In the genomic region with DNA sequence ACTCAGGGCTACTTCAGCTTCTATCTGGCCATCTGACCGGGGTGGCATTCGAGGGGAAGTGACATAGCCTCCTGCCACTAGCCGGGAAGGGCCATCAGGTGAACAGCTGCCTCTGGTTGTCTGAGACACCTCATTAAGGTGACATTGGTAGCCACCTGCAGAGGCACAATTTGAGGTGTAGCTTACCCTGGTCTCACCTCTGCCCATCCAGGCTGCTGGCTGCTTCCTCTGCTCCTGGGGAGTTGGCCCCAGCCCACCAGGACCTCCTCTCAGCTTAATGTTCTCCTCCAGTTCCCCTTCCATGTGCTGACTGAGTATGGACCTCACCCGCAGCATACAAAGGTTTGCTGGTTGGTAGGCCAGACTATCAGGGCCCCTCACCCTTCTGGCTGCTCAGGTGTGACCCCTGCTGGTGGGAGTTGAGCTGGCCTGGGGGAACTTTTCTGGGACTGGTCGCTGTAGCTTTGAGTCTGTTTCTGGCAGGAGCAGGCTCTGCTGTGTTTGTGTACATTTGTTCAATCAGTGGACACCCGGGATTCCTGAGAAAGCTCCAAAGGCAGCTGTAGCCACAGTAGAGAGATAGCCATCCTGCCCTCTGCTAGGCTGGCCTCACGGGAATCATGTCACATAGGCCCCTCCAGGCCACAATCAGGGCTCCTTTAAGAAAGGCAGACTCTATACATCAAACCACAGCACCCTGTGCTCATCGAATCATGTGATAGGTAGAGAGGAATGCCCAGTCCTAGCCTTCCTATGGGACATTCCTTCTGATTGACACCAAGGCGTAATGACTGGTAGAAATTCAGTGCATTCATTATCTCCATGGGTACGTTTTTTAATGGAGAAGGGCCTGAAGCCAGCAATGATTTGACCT, we compare ENCODE assay signal across 8 cellular contexts.
DNase-seq lines count a peak whose midpoint lies in the region; ATAC-seq and TF ChIP-seq lines count a peak whose summit lies in the region.

No MANE protein-coding gene starts in this region.

- no peaks in the 10 kb centered on the region for H3K9me2 ChIP-seq in SU-DHL-6 (replicated peaks; ENCODE audit: insufficient read depth, low read length)

- H3K9me3 Mint-ChIP-seq in Calu3 (ENCODE audit: low read depth, unreplicated experiment): no peaks in the 10 kb centered on the region

- H4K20me1 ChIP-seq in SU-DHL-6 (ENCODE audit: low read depth, low read length) (no peaks in the 10 kb centered on the region), smooth muscle cell (ENCODE audit: low read depth) (no peaks in the 10 kb centered on the region)

- no peaks in the 10 kb centered on the region for H3K9me3 ChIP-seq in SU-DHL-6 (ENCODE audit: insufficient read depth, low read length)
- no peaks in the 10 kb centered on the region for H3K9me3 ChIP-seq in adipocyte (ENCODE audit: control insufficient read depth, low read length)
- H3K9me3 ChIP-seq in smooth muscle cell (replicated peaks; ENCODE audit: low read depth): no peaks in the 10 kb centered on the region

- H3K9ac ChIP-seq in SU-DHL-6 (ENCODE audit: low read length) (no peak overlapping the region), adipocyte (ENCODE audit: low read length) (no peak overlapping the region), smooth muscle cell (ENCODE audit: low read depth) (no peak overlapping the region)

- H3K4me3 Mint-ChIP-seq in Calu3 (ENCODE audit: low read depth, unreplicated experiment): no peak overlapping the region

- H3K27me3 ChIP-seq in SU-DHL-6 (ENCODE audit: low read length) (no peaks in the 10 kb centered on the region), adipocyte (replicated peaks; ENCODE audit: control insufficient read depth, insufficient read depth, low read length) (peaks cover 27% of the 10 kb centered on the region), smooth muscle cell (ENCODE audit: low read depth) (peaks cover 12% of the 10 kb centered on the region)

- intact Hi-C loops in Calu3 (cut with micrococcal nuclease; ENCODE audit: unreplicated experiment): loop anchor here (2.0 kb wide), 1 partner anchor 265 kb away; no protein-coding TSS in a partner anchor

- H3K4me2 ChIP-seq in SU-DHL-6 (ENCODE audit: low read depth, low read length, poor library complexity, severe bottlenecking) (no peak overlapping the region), smooth muscle cell (no peak overlapping the region)

- H3K79me2 ChIP-seq in SU-DHL-6 (ENCODE audit: insufficient read depth, low read length) (no peaks in the 10 kb centered on the region), smooth muscle cell (ENCODE audit: low read depth) (no peaks in the 10 kb centered on the region)

- H3K36me3 ChIP-seq in SU-DHL-6 (ENCODE audit: low read length): no peaks in the 10 kb centered on the region
- no peaks in the 10 kb centered on the region for H3K36me3 ChIP-seq in adipocyte (ENCODE audit: control insufficient read depth, insufficient read depth, low read length, severe bottlenecking)
- no peaks in the 10 kb centered on the region for H3K36me3 ChIP-seq in smooth muscle cell (ENCODE audit: low read depth)

- peaks cover 33% of the 10 kb centered on the region for H3K27me3 Mint-ChIP-seq in Calu3 (ENCODE audit: unreplicated experiment)

- no peaks in the 10 kb centered on the region for H3F3A ChIP-seq in SU-DHL-6 (ENCODE audit: insufficient read depth)
- no peaks in the 10 kb centered on the region for H3F3A ChIP-seq in smooth muscle cell (ENCODE audit: low read depth)

- TF ChIP-seq CTCF in Calu3 (IDR thresholded peaks at IDR 0.05; ENCODE audit: unreplicated experiment) (peak; percentile 36), SU-DHL-6 (IDR thresholded peaks at IDR 0.05; ENCODE audit: insufficient read depth, low read length, poor library complexity, severe bottlenecking) (peak; percentile 57), smooth muscle cell (IDR thresholded peaks at IDR 0.05; ENCODE audit: borderline replicate concordance, insufficient read depth, poor library complexity, severe bottlenecking) (peak; percentile 59)

- ATAC-seq in HG02885 (IDR thresholded peaks at IDR 0.05; ENCODE audit: poor library complexity, unreplicated experiment) (peak; percentile 53), HG02840 (IDR thresholded peaks at IDR 0.05; ENCODE audit: low FRiP score, unreplicated experiment) (no peak), HG03565 (IDR thresholded peaks at IDR 0.05; ENCODE audit: unreplicated experiment) (no peak)

- no TSS peak for BruUV-seq in Calu3 (replicated peaks; lab: Mats Ljungman, UMichigan)

- 57% methylated on average over 10 of the region's 10 CpGs for WGBS in smooth muscle cell (ENCODE audit: low lambda C conversion rate)

- H3K27ac Mint-ChIP-seq in Calu3 (ENCODE audit: unreplicated experiment): no peak overlapping the region

- no peak overlapping the region for H3K4me3 ChIP-seq in SU-DHL-6 (ENCODE audit: insufficient read depth, low read length, poor library complexity, severe bottlenecking)
- no peak overlapping the region for H3K4me3 ChIP-seq in adipocyte (ENCODE audit: low read length)
- H3K4me3 ChIP-seq in smooth muscle cell: no peak overlapping the region

- H3K36me3 Mint-ChIP-seq in Calu3 (ENCODE audit: insufficient read depth, unreplicated experiment): no peaks in the 10 kb centered on the region

- H2AFZ ChIP-seq in SU-DHL-6 (ENCODE audit: low read depth, low read length, severe bottlenecking) (no peak overlapping the region), smooth muscle cell (ENCODE audit: low read depth) (no peak overlapping the region)

- CTCF ChIA-PET in Calu3 (lab: Charles Lee): interaction anchor here (1.1 to 1.3 kb wide), 4 partner anchors 9 to 13 kb away, joined by 3 to 7 read pairs (median 5); no protein-coding TSS in a partner anchor

- H3K4me1 ChIP-seq in adipocyte (ENCODE audit: control insufficient read depth, insufficient read depth, low read length) (no peaks in the 10 kb centered on the region), smooth muscle cell (ENCODE audit: low read depth) (no peaks in the 10 kb centered on the region)

- H3K27ac ChIP-seq in SU-DHL-6 (ENCODE audit: low read depth, low read length) (no peak overlapping the region), smooth muscle cell (ENCODE audit: low read depth) (no peak overlapping the region)

- DNase-seq in Calu3 (peak; percentile 67), adipocyte (ENCODE audit: low read depth) (peak; percentile 42), hepatic stellate cell (ENCODE audit: low spot score) (peak; percentile 32), smooth muscle cell (lab: John Stamatoyannopoulos, UW; ENCODE audit: unreplicated experiment) (peak; percentile 8)

- no peaks in the 10 kb centered on the region for H3K4me1 Mint-ChIP-seq in Calu3 (ENCODE audit: low read depth, unreplicated experiment)

Comparison
In these comparisons a context has a peak if more than half of its experiments do, and no peak if none do; other contexts are left out.
1. DNase-seq: peak in every context shown above with its lines; median percentile 67 in Calu3; 42 in adipocyte; 32 in hepatic stellate cell; 8 in smooth muscle cell.